Comparison of ENCODE assay signal across 22 cellular contexts in genomic region chr11:78423241-78423640, GRCh38.
"Had no signal": no experiment of that assay in that cellular context is flagged by ENCODE, and none has a peak within 500 bp of the region (broad histone marks: within the 10 kb centered on the region; RNA-seq: fewer than 3 reads in every experiment).

No MANE protein-coding gene starts in this region.

- H3K27ac Mint-ChIP-seq: endodermal cell; stimulated activated effector memory CD8-positive, alpha-beta T cell treated with anti-CD3 and anti-CD28 coated beads, Interleukin-12 subunit alpha, Interleukin-12 subunit beta, amount 100 ng/mL, for 72 hours had no signal

- H3K27me3 ChIP-seq: pancreas, right lobe of liver, testis, tibial artery, upper lobe of left lung had no signal

- H3K4me3 Mint-ChIP-seq: endodermal cell; natural killer cell; stimulated activated effector memory CD8-positive, alpha-beta T cell treated with anti-CD3 and anti-CD28 coated beads, Interleukin-12 subunit alpha, Interleukin-12 subunit beta, amount 100 ng/mL, for 72 hours had no signal

- H3K9me3 Mint-ChIP-seq: endodermal cell; natural killer cell; stimulated activated effector memory CD8-positive, alpha-beta T cell treated with anti-CD3 and anti-CD28 coated beads, Interleukin-12 subunit alpha, Interleukin-12 subunit beta, amount 100 ng/mL, for 72 hours had no signal

- H3K27ac ChIP-seq: coronary artery, epithelial cell of prostate, gastrocnemius medialis, lower lobe of right lung, pancreas, testis, tibial artery had no signal

- ATAC-seq: esophagus mucosa; gastrocnemius medialis; left ventricle myocardium superior; lower lobe of right lung; natural killer cell; pancreas; right lobe of liver; stimulated activated effector memory CD8-positive, alpha-beta T cell treated with anti-CD3 and anti-CD28 coated beads, Interleukin-12 subunit alpha, Interleukin-12 subunit beta, amount 100 ng/mL, for 72 hours; stimulated activated naive CD8-positive, alpha-beta T cell treated with anti-CD3 and anti-CD28 coated beads, Interleukin-15, Interleukin-2, amounts not matched to agents 100 U/mL and 50 U/mL, for 24 hours had no signal

- H3K36me3 Mint-ChIP-seq: natural killer cell had no signal

- H3K4me3 ChIP-seq: coronary artery, gastrocnemius medialis, lower lobe of right lung, pancreas, right lobe of liver, testis, tibial artery, upper lobe of left lung had no signal

- H3K4me1 ChIP-seq: testis had no signal

- H3K9me3 ChIP-seq: gastrocnemius medialis, lower lobe of right lung, pancreas, right lobe of liver, testis, tibial artery, upper lobe of left lung had no signal

- DNase-seq: effector CD4-positive, alpha-beta T cell; endodermal cell; foreskin fibroblast; gastrocnemius medialis; head of caudate nucleus; left ventricle myocardium superior; lower lobe of right lung; natural killer cell; pancreas; right lobe of liver; small intestine; stimulated activated CD4-positive, alpha-beta T cell treated with anti-CD3 and anti-CD28 coated beads, Interleukin-2, amount 100 ng/mL, for 24 hours; stimulated activated CD4-positive, alpha-beta T cell treated with anti-CD3 and anti-CD28 coated beads, Interleukin-4, amount 100 ng/mL, for 24 hours; stimulated activated naive CD8-positive, alpha-beta T cell treated with anti-CD3 and anti-CD28 coated beads, Interleukin-15, Interleukin-2, amounts not matched to agents 100 U/mL and 50 U/mL, for 24 hours; substantia nigra; testis; tibial artery; upper lobe of left lung had no signal

- H3K36me3 ChIP-seq: gastrocnemius medialis, lower lobe of right lung, pancreas, right lobe of liver, tibial artery, upper lobe of left lung had no signal
